In the genomic region with DNA sequence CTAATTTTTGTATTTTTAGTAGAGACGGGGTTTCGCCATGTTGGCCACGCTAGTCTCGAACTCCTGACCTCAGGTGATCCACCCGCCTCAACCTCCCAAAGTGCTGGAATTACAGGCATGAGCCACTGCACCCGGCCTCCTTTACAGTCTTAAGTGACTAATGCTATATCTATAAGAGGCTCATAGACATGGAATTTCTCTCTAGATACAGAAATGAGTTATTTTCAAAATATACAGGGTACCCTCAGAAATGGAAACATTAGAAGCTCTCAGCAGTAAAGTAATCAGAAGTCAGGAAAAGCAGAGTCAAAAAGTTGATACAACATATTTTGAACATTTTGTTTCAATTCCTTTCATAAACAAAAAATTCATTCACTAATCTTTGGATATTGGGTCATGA, we compare ENCODE assay signal across 10 cellular contexts. TPM values are rescaled to one million over a fixed set of nuclear protein-coding genes. Genes with fewer than 3 reads are reported as not detected.
DNase-seq lines count a peak whose midpoint lies in the region; TF ChIP-seq lines count a peak whose summit lies in the region.
"Not testable (repeated sequence)": the region's sequence is repeated elsewhere in the genome, so short reads cannot be mapped to it uniquely, and the experiment has no call there.
"Had no signal": no experiment of that assay in that cellular context is flagged by ENCODE, and none has a peak within 500 bp of the region (broad histone marks: within the 10 kb centered on the region; RNA-seq: fewer than 3 reads in every experiment).

No MANE protein-coding gene starts in this region.

- peaks cover 18% of the 10 kb centered on the region for H3K4me1 Mint-ChIP-seq in osteocyte (ENCODE audit: unreplicated experiment)

- peak overlapping the region; percentile 57 for H3K27ac ChIP-seq in brain microvascular endothelial cell

- in situ Hi-C loops in brain microvascular endothelial cell (cut with HindIII; ENCODE audit: low pct_ligation_motif_present, low sequenced_read_pairs), result not testable (repeated sequence)

- H3K27ac Mint-ChIP-seq in osteocyte (ENCODE audit: unreplicated experiment), result peak overlapping the region; percentile 47

- H3K36me3 Mint-ChIP-seq in osteocyte (ENCODE audit: unreplicated experiment), result not testable (repeated sequence)

- DNase-seq in EL (peak; percentile 41), HCEC 1CT (peak; percentile 63), NCI-H226 (peak; percentile 48), amniotic epithelial cell (ENCODE audit: low read depth) (peak; percentile 36), brain microvascular endothelial cell (peak; percentile 71), hepatic stellate cell (ENCODE audit: low spot score) (peak; percentile 30)
- DNase-seq in osteocyte (ENCODE audit: extremely low spot score, unreplicated experiment), result not testable (repeated sequence)

- H3K27me3 Mint-ChIP-seq in osteocyte (ENCODE audit: unreplicated experiment), result not testable (repeated sequence)

- not testable (repeated sequence) for H3K4me3 ChIP-seq in brain microvascular endothelial cell (ENCODE audit: low read depth, low read length)

- not testable (repeated sequence) for H3K4me3 Mint-ChIP-seq in osteocyte (ENCODE audit: unreplicated experiment)

- not testable (repeated sequence) for TF ChIP-seq CTCF in brain microvascular endothelial cell (IDR thresholded peaks at IDR 0.05; ENCODE audit: low read depth, low read length, missing control alignments); osteocyte (IDR thresholded peaks at IDR 0.05)

- not testable (repeated sequence) for H3K9me3 Mint-ChIP-seq in osteocyte (ENCODE audit: unreplicated experiment)

- H3K36me3 ChIP-seq in brain microvascular endothelial cell (replicated peaks), result not testable (repeated sequence)

- not testable (repeated sequence) for H3K27me3 ChIP-seq in brain microvascular endothelial cell (replicated peaks)

RNA-seq across cellular contexts. Expression of a gene that starts 5.7 kb away (rescaled TPM):
- total RNA-seq in osteocyte, result 7.9 and 8.4 TPM in 2 replicates
- total RNA-seq: CD4-positive, CD25-positive, alpha-beta regulatory T cell; CD8-positive, alpha-beta memory T cell; K562 had no signal
